Comparison of ENCODE assay signal across 20 cellular contexts in the genomic region with DNA sequence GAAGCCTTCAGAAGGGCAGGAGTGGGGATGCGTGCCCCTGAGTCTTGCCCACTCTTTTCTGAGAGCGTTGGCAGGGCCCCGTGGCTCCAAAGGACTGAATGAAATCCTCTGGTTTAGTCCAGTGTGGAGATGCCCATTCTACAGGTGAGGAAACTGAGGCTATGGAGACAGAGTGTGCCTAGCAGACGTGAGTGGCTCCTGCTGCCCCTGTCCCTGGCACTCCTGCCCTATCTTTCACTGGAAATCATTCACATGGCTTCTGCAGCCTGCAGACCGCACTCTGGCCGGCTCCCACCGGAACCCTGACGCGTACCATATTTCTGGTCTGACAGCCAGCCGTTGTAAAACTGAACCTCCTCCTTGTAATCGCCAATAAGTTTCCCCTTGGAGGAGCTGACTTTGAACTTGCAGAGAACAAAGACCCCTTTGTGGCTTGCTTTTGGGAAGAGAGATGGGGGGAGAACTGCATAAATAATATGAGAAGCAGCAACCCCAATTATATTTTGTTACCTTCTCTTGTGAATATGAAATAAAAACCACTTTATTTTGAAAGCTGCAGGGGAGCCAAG.
DNase-seq lines count a peak whose midpoint lies in the region; ATAC-seq, FAIRE-seq and TF ChIP-seq lines count a peak whose summit lies in the region.
"Had no signal": no experiment of that assay in that cellular context is flagged by ENCODE, and none has a peak within 500 bp of the region (broad histone marks: within the 10 kb centered on the region; RNA-seq: fewer than 3 reads in every experiment).

No MANE protein-coding gene starts in this region.

- no peak overlapping the region for H3K4me3 Mint-ChIP-seq in astrocyte (ENCODE audit: unreplicated experiment)
- H3K4me3 Mint-ChIP-seq: activated naive CD8-positive, alpha-beta T cell treated with anti-CD3 and anti-CD28 coated beads, Interleukin-2, amount 10 ng/mL, durations not matched to agents 7 days and 5 days; activated T-cell treated with anti-CD3 and anti-CD28 coated beads, Interleukin-2, amount 50 U/mL, for 72 hours; T-helper 2 cell treated with Interferon-gamma antibody and Interleukin-4, amounts not matched to agents 5 μg/mL and 100 μg/mL, for 36 hours had no signal

- H2AFZ ChIP-seq in GM23248 = peak overlapping the region; percentile 72
- no peak overlapping the region for H2AFZ ChIP-seq in astrocyte (ENCODE audit: low read depth, low read length)
- no peak overlapping the region for H2AFZ ChIP-seq in hepatocyte

- H3K4me1 Mint-ChIP-seq in astrocyte (ENCODE audit: low read depth, unreplicated experiment) = peaks cover 3% of the 10 kb centered on the region

- H3K27ac ChIP-seq in GM23248 (peak overlapping the region; percentile 77), astrocyte (ENCODE audit: low read depth, low read length) (no peak overlapping the region), hepatocyte (peak overlapping the region; percentile 88)
- H3K27ac ChIP-seq: SJSA1 had no signal

- H3K27me3 ChIP-seq in GM23248 (replicated peaks; ENCODE audit: insufficient read depth) = no peaks in the 10 kb centered on the region
- H3K27me3 ChIP-seq in astrocyte (ENCODE audit: insufficient read depth, low read length) = no peaks in the 10 kb centered on the region
- H3K27me3 ChIP-seq in hepatocyte = no peaks in the 10 kb centered on the region
- H3K27me3 ChIP-seq: sigmoid colon, SJSA1 had no signal

- no peak for ATAC-seq in HG03097 (IDR thresholded peaks at IDR 0.05; ENCODE audit: low FRiP score, unreplicated experiment)
- ATAC-seq in GM18520 (IDR thresholded peaks at IDR 0.05; ENCODE audit: unreplicated experiment) = no peak
- ATAC-seq: activated T-cell treated with anti-CD3 and anti-CD28 coated beads, Interleukin-2, amount 50 U/mL, for 72 hours had no signal

- H3K4me3 ChIP-seq in GM23248 (no peak overlapping the region), astrocyte (ENCODE audit: insufficient read depth, low read depth, low read length) (no peak overlapping the region), hepatocyte (no peak overlapping the region)
- H3K4me3 ChIP-seq: sigmoid colon, SJSA1 had no signal

- no peaks in the 10 kb centered on the region for H3K36me3 Mint-ChIP-seq in astrocyte (ENCODE audit: low read depth, unreplicated experiment)
- H3K36me3 Mint-ChIP-seq: activated naive CD8-positive, alpha-beta T cell treated with anti-CD3 and anti-CD28 coated beads, Interleukin-2, amount 10 ng/mL, durations not matched to agents 7 days and 5 days had no signal

- H3K9me2 ChIP-seq in GM23248 (ENCODE audit: insufficient read depth) (no peaks in the 10 kb centered on the region), hepatocyte (replicated peaks; ENCODE audit: insufficient read depth) (no peaks in the 10 kb centered on the region)

- H3K9me3 Mint-ChIP-seq in astrocyte (ENCODE audit: unreplicated experiment) = no peaks in the 10 kb centered on the region
- H3K9me3 Mint-ChIP-seq: activated naive CD8-positive, alpha-beta T cell treated with anti-CD3 and anti-CD28 coated beads, Interleukin-2, amount 10 ng/mL, durations not matched to agents 7 days and 5 days; activated T-cell treated with anti-CD3 and anti-CD28 coated beads, Interleukin-2, amount 50 U/mL, for 72 hours; T-helper 2 cell treated with Interferon-gamma antibody and Interleukin-4, amounts not matched to agents 5 μg/mL and 100 μg/mL, for 36 hours had no signal

- H4K20me1 ChIP-seq in GM23248 (ENCODE audit: insufficient read depth) (no peaks in the 10 kb centered on the region), astrocyte (ENCODE audit: insufficient read depth, low read length) (no peaks in the 10 kb centered on the region), hepatocyte (ENCODE audit: insufficient read depth, poor library complexity, severe bottlenecking) (no peaks in the 10 kb centered on the region)

- in situ Hi-C loops in GM23248 (cut with MboI) = no loop called here

- H3K27me3 Mint-ChIP-seq in astrocyte (ENCODE audit: low read depth, unreplicated experiment) = peaks cover 16% of the 10 kb centered on the region
- H3K27me3 Mint-ChIP-seq: activated naive CD8-positive, alpha-beta T cell treated with anti-CD3 and anti-CD28 coated beads, Interleukin-2, amount 10 ng/mL, durations not matched to agents 7 days and 5 days had no signal

- WGBS in GM23248 (ENCODE audit: low coverage in 1 of 2, low lambda C conversion rate in 2 of 2, missing lambda C conversion rate in 2 of 2), 2 experiments = 58 to 59% methylated on average over 11 of the region's 11 CpGs
- WGBS in hepatocyte (ENCODE audit: low lambda C conversion rate, missing lambda C conversion rate) = 71% methylated on average over 11 of the region's 11 CpGs

- H3K4me1 ChIP-seq in GM23248 (ENCODE audit: insufficient read depth) (peaks cover 17% of the 10 kb centered on the region), astrocyte (ENCODE audit: insufficient read depth, low read length) (peaks cover 11% of the 10 kb centered on the region), hepatocyte (ENCODE audit: insufficient read depth) (peaks cover 17% of the 10 kb centered on the region)

- no peak for DNase-seq in GM23248
- no peak for DNase-seq in astrocyte (ENCODE audit: low read depth)
- no peak for DNase-seq in hepatocyte (ENCODE audit: low spot score)
- DNase-seq in retina = peak; percentile 65
- no peak for DNase-seq in NCI-H524 treated with DMSO at 0.1 percent for 48 hours (lab: John Stamatoyannopoulos, UW)
- no peak for DNase-seq in NCI-H1105 treated with DMSO at 0.1 percent for 48 hours (lab: John Stamatoyannopoulos, UW)
- DNase-seq: activated CD8-positive, alpha-beta memory T cell treated with anti-CD3 and anti-CD28 coated beads for 24 hours; activated naive CD8-positive, alpha-beta T cell treated with anti-CD3 and anti-CD28 coated beads, Interleukin-2, amount 10 ng/mL, durations not matched to agents 7 days and 5 days; activated T-cell treated with anti-CD3 and anti-CD28 coated beads, Interleukin-2, amount 50 U/mL, for 72 hours; COR-L47; effector CD8-positive, alpha-beta T cell; NCI-H2081 treated with DMSO at 0.1 percent for 48 hours; NCI-H510A; stimulated activated CD4-positive, alpha-beta T cell treated with anti-CD3 and anti-CD28 coated beads, Interleukin-2, amount 100 ng/mL, for 48 hours had no signal

- no peaks in the 10 kb centered on the region for H3K36me3 ChIP-seq in GM23248 (ENCODE audit: low read depth)
- no peaks in the 10 kb centered on the region for H3K36me3 ChIP-seq in astrocyte (ENCODE audit: insufficient read depth, low read length)
- no peaks in the 10 kb centered on the region for H3K36me3 ChIP-seq in hepatocyte (replicated peaks; ENCODE audit: insufficient read depth, low read depth)
- H3K36me3 ChIP-seq: sigmoid colon, SJSA1 had no signal

- H3K9ac ChIP-seq in GM23248 = peak overlapping the region; percentile 54
- peak overlapping the region; percentile 1 for H3K9ac ChIP-seq in astrocyte (ENCODE audit: low read length)

- H3K9me3 ChIP-seq in GM23248 (ENCODE audit: low read depth) = no peaks in the 10 kb centered on the region
- no peaks in the 10 kb centered on the region for H3K9me3 ChIP-seq in astrocyte (ENCODE audit: insufficient read depth, low read depth, low read length)
- H3K9me3 ChIP-seq in hepatocyte (ENCODE audit: low read depth) = no peaks in the 10 kb centered on the region
- H3K9me3 ChIP-seq: sigmoid colon, SJSA1 had no signal

- H3K4me2 ChIP-seq in GM23248 (ENCODE audit: unreplicated experiment) = peak overlapping the region; percentile 40
- H3K4me2 ChIP-seq in astrocyte (ENCODE audit: low read length) = peak overlapping the region; percentile 13
- H3K4me2 ChIP-seq in hepatocyte = peak overlapping the region; percentile 19

- FAIRE-seq in astrocyte (lab: Jason Lieb, UNC) = no peak
- FAIRE-seq: kidney had no signal

- H3K79me2 ChIP-seq in GM23248 (ENCODE audit: insufficient read depth) (no peaks in the 10 kb centered on the region), astrocyte (ENCODE audit: insufficient read depth, low read length) (no peaks in the 10 kb centered on the region), hepatocyte (no peaks in the 10 kb centered on the region)

- H3F3A ChIP-seq in GM23248 (ENCODE audit: insufficient read depth) = 0 out of 2 replicates have a peak, but pooled peaks cover 5% of the 10 kb centered on the region

- H3K27ac Mint-ChIP-seq in astrocyte (ENCODE audit: unreplicated experiment) = no peak overlapping the region
- H3K27ac Mint-ChIP-seq: activated T-cell treated with anti-CD3 and anti-CD28 coated beads, Interleukin-2, amount 50 U/mL, for 72 hours; T-helper 2 cell treated with Interferon-gamma antibody and Interleukin-4, amounts not matched to agents 5 μg/mL and 100 μg/mL, for 36 hours had no signal

- TF ChIP-seq CTCF in astrocyte (IDR thresholded peaks at IDR 0.05; ENCODE audit: insufficient read depth, low read depth, low read length) (no peak), hepatocyte (IDR thresholded peaks at IDR 0.05; ENCODE audit: poor library complexity) (no peak)
